In the genomic region with DNA sequence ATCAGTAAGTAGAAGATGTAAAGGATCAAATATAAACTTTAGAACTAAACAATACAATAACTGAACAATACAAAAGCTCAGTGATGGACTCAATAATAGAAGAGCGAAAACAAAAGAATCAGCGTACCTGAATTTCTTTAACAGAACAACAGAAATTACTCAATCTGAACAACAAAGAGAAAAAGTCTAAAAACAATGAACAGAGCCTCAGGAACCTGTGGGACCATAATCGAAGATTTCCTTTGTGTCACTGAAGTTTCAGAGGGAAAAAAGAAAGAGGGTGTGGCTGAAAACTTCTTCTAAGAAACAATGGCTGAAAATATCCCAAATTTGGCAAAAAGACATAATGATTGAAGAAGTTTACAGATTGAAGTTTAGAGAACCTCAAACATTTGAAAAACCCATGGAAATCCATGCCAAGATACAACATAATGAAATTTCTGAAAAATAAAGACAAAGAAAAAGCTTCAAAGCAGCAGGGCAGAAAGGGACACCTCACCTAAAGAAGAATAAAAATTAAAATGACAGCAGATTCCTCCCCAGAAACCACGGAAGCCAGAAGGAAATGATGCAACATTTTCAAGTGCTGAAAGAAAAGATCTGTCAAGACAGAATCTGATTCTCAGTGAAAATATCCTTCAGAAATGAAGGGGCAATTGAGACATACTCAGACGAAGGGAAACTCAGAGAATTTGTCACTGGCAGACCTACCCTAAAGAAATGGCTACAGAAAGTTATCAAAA, we compare ENCODE assay signal across 11 cellular contexts.
DNase-seq lines count a peak whose midpoint lies in the region; ATAC-seq and TF ChIP-seq lines count a peak whose summit lies in the region.
"Had no signal": no experiment of that assay in that cellular context is flagged by ENCODE, and none has a peak within 500 bp of the region (broad histone marks: within the 10 kb centered on the region; RNA-seq: fewer than 3 reads in every experiment).

No MANE protein-coding gene starts in this region.

- CTCF ChIA-PET in naive thymus-derived CD4-positive, alpha-beta T cell (lab: Charles Lee), result no interaction called here

- peaks cover 12% of the 10 kb centered on the region for H3K36me3 Mint-ChIP-seq in activated naive CD8-positive, alpha-beta T cell treated with anti-CD3 and anti-CD28 coated beads, Interleukin-2, amount 50 U/mL, for 24 hours (ENCODE audit: low read depth)
- H3K36me3 Mint-ChIP-seq in naive thymus-derived CD4-positive, alpha-beta T cell, result peaks cover 7 to 33% (median 16%) of the 10 kb centered on the region in 5 donors

- no peaks in the 10 kb centered on the region for H3K9me3 ChIP-seq in naive thymus-derived CD4-positive, alpha-beta T cell (ENCODE audit: control insufficient read depth in 2 of 3, low read length in 3 of 3)

- DNase-seq in NB4 (ENCODE audit: low read depth) (peak; percentile 66), NCI-H524 (lab: John Stamatoyannopoulos, UW) (no peak), NCI-H510A treated with DMSO at 0.1 percent for 48 hours (lab: John Stamatoyannopoulos, UW) (no peak)
- DNase-seq in activated naive CD8-positive, alpha-beta T cell treated with anti-CD3 and anti-CD28 coated beads, Interleukin-2, amount 50 U/mL, for 24 hours, result no peak
- no peak for DNase-seq in naive thymus-derived CD4-positive, alpha-beta T cell
- DNase-seq: NCI-H526, right cardiac atrium had no signal

- TF ChIP-seq POLR2A in NB4 (IDR thresholded peaks at IDR 0.05; ENCODE audit: extremely low read depth, insufficient read length), result no peak

- intact Hi-C loops in naive thymus-derived CD4-positive, alpha-beta T cell (cut with micrococcal nuclease), result loop anchor here in 1 of 2 donors (5.0 kb wide), 1 partner anchor 291 kb away; a partner anchor contains a TSS

- no peak overlapping the region for H3K27ac ChIP-seq in naive thymus-derived CD4-positive, alpha-beta T cell (ENCODE audit: low read depth, low read length)
- H3K27ac ChIP-seq: coronary artery had no signal

- POLR2A ChIA-PET in naive thymus-derived CD4-positive, alpha-beta T cell (lab: Charles Lee), result no interaction called here

- peaks cover 0 to 8% of the 10 kb centered on the region in 2 donors for H3K4me1 ChIP-seq in naive thymus-derived CD4-positive, alpha-beta T cell (ENCODE audit: control insufficient read depth in 2 of 2, insufficient read depth in 2 of 2, low read length in 2 of 2)

- ATAC-seq in GM21447 (IDR thresholded peaks at IDR 0.05; ENCODE audit: unreplicated experiment) (peak; percentile 74), HG02973 (IDR thresholded peaks at IDR 0.05; ENCODE audit: unreplicated experiment) (no peak)
- ATAC-seq in activated naive CD8-positive, alpha-beta T cell treated with anti-CD3 and anti-CD28 coated beads, Interleukin-2, amount 50 U/mL, for 24 hours, result no peak
- ATAC-seq in naive thymus-derived CD4-positive, alpha-beta T cell, result no peak
- ATAC-seq: right cardiac atrium; stimulated activated memory B cell treated with anti-CD40 and anti-IgM and Interleukin-4, amounts not matched to agents 10 μg/mL and 1 μg/mL and 100 μg/mL, for 72 hours had no signal

- H3K36me3 ChIP-seq in naive thymus-derived CD4-positive, alpha-beta T cell (ENCODE audit: control insufficient read depth in 2 of 3, insufficient read depth in 3 of 3, low read length in 3 of 3), result no peaks in the 10 kb centered on the region

- no peak for TF ChIP-seq CTCF in NB4 (IDR thresholded peaks at IDR 0.05; ENCODE audit: low read depth, low read length)

- peak overlapping the region; percentile 55 for H3K4me3 Mint-ChIP-seq in activated naive CD8-positive, alpha-beta T cell treated with anti-CD3 and anti-CD28 coated beads, Interleukin-2, amount 50 U/mL, for 24 hours
- peak overlapping the region in 9 of 10 donors; percentile 4 to 90 (median 40) for H3K4me3 Mint-ChIP-seq in naive thymus-derived CD4-positive, alpha-beta T cell
- H3K4me3 Mint-ChIP-seq: stimulated activated memory B cell treated with anti-CD40 and anti-IgM and Interleukin-4, amounts not matched to agents 10 μg/mL and 1 μg/mL and 100 μg/mL, for 72 hours had no signal

- H3K27me3 ChIP-seq in naive thymus-derived CD4-positive, alpha-beta T cell (ENCODE audit: control insufficient read depth in 2 of 2, insufficient read depth in 2 of 2, low read length in 2 of 2), result no peaks in the 10 kb centered on the region

- H3K27ac Mint-ChIP-seq in activated naive CD8-positive, alpha-beta T cell treated with anti-CD3 and anti-CD28 coated beads, Interleukin-2, amount 50 U/mL, for 24 hours, result peak overlapping the region; percentile 68
- H3K27ac Mint-ChIP-seq in naive thymus-derived CD4-positive, alpha-beta T cell, result peak overlapping the region in 7 of 9 donors; percentile 20 to 85 (median 29)
- H3K27ac Mint-ChIP-seq: stimulated activated memory B cell treated with anti-CD40 and anti-IgM and Interleukin-4, amounts not matched to agents 10 μg/mL and 1 μg/mL and 100 μg/mL, for 72 hours had no signal

- H3K9me3 Mint-ChIP-seq in activated naive CD8-positive, alpha-beta T cell treated with anti-CD3 and anti-CD28 coated beads, Interleukin-2, amount 50 U/mL, for 24 hours, result peaks cover 5% of the 10 kb centered on the region
- peaks cover 0 to 2% (median 0%) of the 10 kb centered on the region in 11 donors for H3K9me3 Mint-ChIP-seq in naive thymus-derived CD4-positive, alpha-beta T cell
- H3K9me3 Mint-ChIP-seq: stimulated activated memory B cell treated with anti-CD40 and anti-IgM and Interleukin-4, amounts not matched to agents 10 μg/mL and 1 μg/mL and 100 μg/mL, for 72 hours had no signal

- no peak overlapping the region for H3K4me3 ChIP-seq in NB4 (ENCODE audit: low read depth, low read length)
- H3K4me3 ChIP-seq in naive thymus-derived CD4-positive, alpha-beta T cell (ENCODE audit: low read length), result no peak overlapping the region
- H3K4me3 ChIP-seq: coronary artery had no signal

- H3K4me1 Mint-ChIP-seq in activated naive CD8-positive, alpha-beta T cell treated with anti-CD3 and anti-CD28 coated beads, Interleukin-2, amount 50 U/mL, for 24 hours, result peaks cover 21% of the 10 kb centered on the region
- peaks cover 28 to 34% (median 31%) of the 10 kb centered on the region in 7 donors for H3K4me1 Mint-ChIP-seq in naive thymus-derived CD4-positive, alpha-beta T cell
- H3K4me1 Mint-ChIP-seq: stimulated activated memory B cell treated with anti-CD40 and anti-IgM and Interleukin-4, amounts not matched to agents 10 μg/mL and 1 μg/mL and 100 μg/mL, for 72 hours had no signal

- H3K27me3 Mint-ChIP-seq in activated naive CD8-positive, alpha-beta T cell treated with anti-CD3 and anti-CD28 coated beads, Interleukin-2, amount 50 U/mL, for 24 hours, result no peaks in the 10 kb centered on the region
- H3K27me3 Mint-ChIP-seq in naive thymus-derived CD4-positive, alpha-beta T cell, result no peaks in the 10 kb centered on the region
- H3K27me3 Mint-ChIP-seq: stimulated activated memory B cell treated with anti-CD40 and anti-IgM and Interleukin-4, amounts not matched to agents 10 μg/mL and 1 μg/mL and 100 μg/mL, for 72 hours had no signal
